ENCODE assay signal across 31 cellular contexts in genomic region chr10:14431868-14432267, GRCh38.
"Had no signal": no experiment of that assay in that cellular context is flagged by ENCODE, and none has a peak within 500 bp of the region (broad histone marks: within the 10 kb centered on the region; RNA-seq: fewer than 3 reads in every experiment).

No MANE protein-coding gene starts in this region.

- H3K36me3 Mint-ChIP-seq: activated naive CD4-positive, alpha-beta T cell treated with anti-CD3 and anti-CD28 coated beads, Interleukin-2, amount 50 U/mL, for 24 hours; activated naive CD8-positive, alpha-beta T cell treated with anti-CD3 and anti-CD28 coated beads for 36 hours had no signal

- H3K27me3 Mint-ChIP-seq: activated naive CD4-positive, alpha-beta T cell treated with anti-CD3 and anti-CD28 coated beads, Interleukin-2, amount 50 U/mL, for 24 hours had no signal

- H3K36me3 ChIP-seq: ascending aorta, brain microvascular endothelial cell, esophagus squamous epithelium, gastroesophageal sphincter, WERI-Rb-1 had no signal

- DNase-seq: activated B cell treated with CpG ODN at 0.5 μM for 24 hours; activated CD4-positive, alpha-beta T cell treated with anti-CD3 and anti-CD28 coated beads for 48 hours; activated CD4-positive, alpha-beta T cell treated with anti-CD3 and anti-CD28 coated beads, Interleukin-2, amount 50 U/mL, for 1 hour; activated CD4-positive, alpha-beta T cell treated with anti-CD3 and anti-CD28 coated beads, Interleukin-2, amount 50 U/mL, for 48 hours; activated CD8-positive, alpha-beta memory T cell treated with anti-CD3 and anti-CD28 coated beads for 24 hours; activated CD8-positive, alpha-beta T cell treated with anti-CD3 and anti-CD28 coated beads for 36 hours; activated effector memory CD4-positive, alpha-beta T cell treated with Interleukin-2 at 50 U/mL for 16 hours; activated gamma-delta T cell treated with Interleukin-2 at 50 U/mL for 16 hours; activated naive CD4-positive, alpha-beta T cell treated with anti-CD3 and anti-CD28 coated beads for 36 hours; activated naive CD8-positive, alpha-beta T cell treated with anti-CD3 and anti-CD28 coated beads for 36 hours; activated naive CD8-positive, alpha-beta T cell treated with anti-CD3 and anti-CD28 coated beads, Interleukin-2, amount 50 U/mL, for 24 hours; activated T-cell treated with anti-CD3 and anti-CD28 coated beads, Interleukin-2, amount 50 U/mL, for 4 hours; brain microvascular endothelial cell; dorsolateral prefrontal cortex; effector memory CD4-positive, alpha-beta T cell; esophagus squamous epithelium; foreskin melanocyte; T-helper 1 cell; T-helper 17 cell; T1000; WERI-Rb-1 had no signal

- ATAC-seq: activated CD4-positive, CD25-positive, alpha-beta regulatory T cell treated with anti-CD3 and anti-CD28 coated beads, Interleukin-2, amount 50 U/mL, for 24 hours; activated CD8-positive, alpha-beta T cell treated with anti-CD3 and anti-CD28 coated beads for 36 hours; activated naive CD8-positive, alpha-beta T cell treated with anti-CD3 and anti-CD28 coated beads, Interleukin-2, amount 50 U/mL, for 24 hours; activated T-cell treated with anti-CD3 and anti-CD28 coated beads, Interleukin-2, amount 50 U/mL, for 4 hours; activated T-helper 17 cell treated with anti-CD3 and anti-CD28 coated beads, Interleukin-2, amount 50 U/mL, for 72 hours; gastroesophageal sphincter; T-helper 17 cell had no signal

- H3K4me1 Mint-ChIP-seq: activated B cell treated with CpG ODN at 0.5 μM for 24 hours; activated naive CD4-positive, alpha-beta T cell treated with anti-CD3 and anti-CD28 coated beads, Interleukin-2, amount 50 U/mL, for 24 hours; activated naive CD8-positive, alpha-beta T cell treated with anti-CD3 and anti-CD28 coated beads for 36 hours; activated naive CD8-positive, alpha-beta T cell treated with anti-CD3 and anti-CD28 coated beads, Interleukin-2, amount 50 U/mL, for 24 hours; activated T-helper 17 cell treated with anti-CD3 and anti-CD28 coated beads, Interleukin-2, amount 50 U/mL, for 72 hours; central memory CD8-positive, alpha-beta T cell; T-helper 17 cell had no signal

- H3K4me3 ChIP-seq: ascending aorta, coronary artery, dorsolateral prefrontal cortex, esophagus squamous epithelium, gastroesophageal sphincter had no signal

- H3K9me3 Mint-ChIP-seq: activated B cell treated with CpG ODN at 0.5 μM for 24 hours; activated CD8-positive, alpha-beta T cell treated with anti-CD3 and anti-CD28 coated beads for 36 hours; activated naive CD4-positive, alpha-beta T cell treated with anti-CD3 and anti-CD28 coated beads for 36 hours; activated naive CD4-positive, alpha-beta T cell treated with anti-CD3 and anti-CD28 coated beads, Interleukin-2, amount 50 U/mL, for 24 hours; activated naive CD8-positive, alpha-beta T cell treated with anti-CD3 and anti-CD28 coated beads, Interleukin-2, amount 50 U/mL, for 24 hours; dendritic cell treated with granulocyte-macrophage colony-stimulating factor and Interleukin-4, amounts not matched to agents 40 ng/mL and 50 ng/mL, for 4 days; T-helper 2 cell treated with Interferon-gamma antibody and Interleukin-4, amounts not matched to agents 5 μg/mL and 100 μg/mL, for 36 hours had no signal

- H3K4me1 ChIP-seq: ascending aorta, esophagus squamous epithelium, gastroesophageal sphincter had no signal

- H3K9me3 ChIP-seq: ascending aorta, esophagus squamous epithelium, gastroesophageal sphincter had no signal

- H3K4me3 Mint-ChIP-seq: activated B cell treated with CpG ODN at 0.5 μM for 24 hours; activated CD8-positive, alpha-beta T cell treated with anti-CD3 and anti-CD28 coated beads for 36 hours; activated naive CD4-positive, alpha-beta T cell treated with anti-CD3 and anti-CD28 coated beads for 36 hours; activated naive CD4-positive, alpha-beta T cell treated with anti-CD3 and anti-CD28 coated beads, Interleukin-2, amount 50 U/mL, for 24 hours; activated naive CD8-positive, alpha-beta T cell treated with anti-CD3 and anti-CD28 coated beads for 36 hours; activated naive CD8-positive, alpha-beta T cell treated with anti-CD3 and anti-CD28 coated beads, Interleukin-2, amount 50 U/mL, for 24 hours; activated T-cell treated with anti-CD3 and anti-CD28 coated beads, Interleukin-2, amount 50 U/mL, for 4 hours; activated T-helper 17 cell treated with anti-CD3 and anti-CD28 coated beads, Interleukin-2, amount 50 U/mL, for 72 hours; central memory CD8-positive, alpha-beta T cell; dendritic cell treated with granulocyte-macrophage colony-stimulating factor and Interleukin-4, amounts not matched to agents 40 ng/mL and 50 ng/mL, for 4 days; T-helper 17 cell; T-helper 2 cell treated with Interferon-gamma antibody and Interleukin-4, amounts not matched to agents 5 μg/mL and 100 μg/mL, for 36 hours had no signal

- H3K27me3 ChIP-seq: ascending aorta, brain microvascular endothelial cell, gastroesophageal sphincter had no signal

- H3K27ac ChIP-seq: ascending aorta, brain microvascular endothelial cell, coronary artery, dorsolateral prefrontal cortex, epithelial cell of prostate, esophagus squamous epithelium, gastroesophageal sphincter, WERI-Rb-1 had no signal

- H3K27ac Mint-ChIP-seq: activated B cell treated with CpG ODN at 0.5 μM for 24 hours; activated CD8-positive, alpha-beta T cell treated with anti-CD3 and anti-CD28 coated beads for 36 hours; activated naive CD4-positive, alpha-beta T cell treated with anti-CD3 and anti-CD28 coated beads for 36 hours; activated naive CD4-positive, alpha-beta T cell treated with anti-CD3 and anti-CD28 coated beads, Interleukin-2, amount 50 U/mL, for 24 hours; activated naive CD8-positive, alpha-beta T cell treated with anti-CD3 and anti-CD28 coated beads for 36 hours; activated naive CD8-positive, alpha-beta T cell treated with anti-CD3 and anti-CD28 coated beads, Interleukin-2, amount 50 U/mL, for 24 hours; activated T-helper 17 cell treated with anti-CD3 and anti-CD28 coated beads, Interleukin-2, amount 50 U/mL, for 72 hours; dendritic cell treated with granulocyte-macrophage colony-stimulating factor and Interleukin-4, amounts not matched to agents 40 ng/mL and 50 ng/mL, for 4 days; T-helper 17 cell; T-helper 2 cell treated with Interferon-gamma antibody and Interleukin-4, amounts not matched to agents 5 μg/mL and 100 μg/mL, for 36 hours had no signal
